In genomic region chr6:7974553-7974931, GRCh38 we compare ENCODE assay signal across 17 cellular contexts.
DNase-seq lines count a peak whose midpoint lies in the region; ATAC-seq, FAIRE-seq and TF ChIP-seq lines count a peak whose summit lies in the region.
"Had no signal": no experiment of that assay in that cellular context is flagged by ENCODE, and none has a peak within 500 bp of the region (broad histone marks: within the 10 kb centered on the region; RNA-seq: fewer than 3 reads in every experiment).

No MANE protein-coding gene starts in this region.

- ATAC-seq in A549 (peak; percentile 20 to 25; a peak in 3 of 6 replicates), HG02870 (IDR thresholded peaks at IDR 0.05; ENCODE audit: unreplicated experiment) (no peak), body of pancreas (no peak)

- H3K27me3 ChIP-seq in PC-9 (ENCODE audit: insufficient read depth, low read depth) (no peaks in the 10 kb centered on the region), esophagus muscularis mucosa (no peaks in the 10 kb centered on the region), osteoblast (ENCODE audit: insufficient read depth, low read length) (no peaks in the 10 kb centered on the region), body of pancreas (no peaks in the 10 kb centered on the region)
- H3K27me3 ChIP-seq: esophagus squamous epithelium, tibial artery had no signal

- H2AFZ ChIP-seq in PC-9 (no peak overlapping the region), osteoblast (ENCODE audit: low read length) (no peak overlapping the region)

- H3K9me3 Mint-ChIP-seq in activated naive CD8-positive, alpha-beta T cell treated with anti-CD3 and anti-CD28 coated beads for 36 hours, result peaks cover 6% of the 10 kb centered on the region
- H3K9me3 Mint-ChIP-seq: natural killer cell treated with Interleukin-12 subunit alpha and Interleukin-12 subunit beta and Interleukin-15 and Interleukin-18, amount 100 ng/mL, for 72 hours had no signal

- TF ChIP-seq CTCF in A549 (IDR thresholded peaks at IDR 0.05), result no peak
- TF ChIP-seq CTCF in PC-9 (conservative IDR thresholded peaks at IDR 0.05), result no peak
- no peak for TF ChIP-seq CTCF in esophagus muscularis mucosa (IDR thresholded peaks at IDR 0.05)
- no peak for TF ChIP-seq CTCF in osteoblast (IDR thresholded peaks at IDR 0.05; ENCODE audit: extremely low read depth, low read depth, low read length)
- TF ChIP-seq CTCF in body of pancreas (IDR thresholded peaks at IDR 0.05), result no peak

- FAIRE-seq in A549 (lab: Jason Lieb, UNC), result no peak
- FAIRE-seq: GM18507 had no signal

- H3K4me3 ChIP-seq in A549, result peak overlapping the region; percentile 9; the same call in 1 of the 3 replicates
- no peak overlapping the region for H3K4me3 ChIP-seq in PC-9
- no peak overlapping the region for H3K4me3 ChIP-seq in esophagus muscularis mucosa
- no peak overlapping the region for H3K4me3 ChIP-seq in osteoblast (ENCODE audit: insufficient read depth, low read length)
- H3K4me3 ChIP-seq in body of pancreas, result no peak overlapping the region
- H3K4me3 ChIP-seq: tibial artery had no signal

- no peaks in the 10 kb centered on the region for H3K36me3 Mint-ChIP-seq in activated naive CD8-positive, alpha-beta T cell treated with anti-CD3 and anti-CD28 coated beads for 36 hours
- H3K36me3 Mint-ChIP-seq: natural killer cell treated with Interleukin-12 subunit alpha and Interleukin-12 subunit beta and Interleukin-15 and Interleukin-18, amount 100 ng/mL, for 72 hours had no signal

- H3K79me2 ChIP-seq in PC-9 (ENCODE audit: low read depth) (no peaks in the 10 kb centered on the region), osteoblast (ENCODE audit: insufficient read depth, low read length) (no peaks in the 10 kb centered on the region)

- 63% methylated on average over 3 of the region's 3 CpGs for whole genome bisulfite sequencing in A549 (ENCODE audit: missing lambda C conversion rate)
- WGBS in esophagus muscularis mucosa, result 69% methylated on average over 3 of the region's 3 CpGs
- 78% methylated on average over 3 of the region's 3 CpGs for WGBS in body of pancreas, 2 donors

- H3K36me3 ChIP-seq in PC-9 (ENCODE audit: low read depth) (no peaks in the 10 kb centered on the region), esophagus muscularis mucosa (no peaks in the 10 kb centered on the region), osteoblast (ENCODE audit: insufficient read depth, low read length) (no peaks in the 10 kb centered on the region), body of pancreas (replicated peaks in 1 of 2; ENCODE audit: insufficient read depth in 1 of 2, low read depth in 2 of 2) (no peaks in the 10 kb centered on the region)
- H3K36me3 ChIP-seq: esophagus squamous epithelium, tibial artery had no signal

- TF ChIP-seq EP300 in A549 (IDR thresholded peaks at IDR 0.05) (no peak), esophagus muscularis mucosa (IDR thresholded peaks at IDR 0.05) (no peak)

- H3K4me2 ChIP-seq in A549 (peak overlapping the region; percentile 89), PC-9 (peak overlapping the region; percentile 65; the same call in 1 of the 2 replicates), osteoblast (ENCODE audit: insufficient read depth, low read length) (peak overlapping the region; percentile 62)

- POLR2A ChIA-PET in A549 (lab: Yijun Ruan, JAX) (interaction anchor here (0.9 kb wide), 1 partner anchor 244 kb away, joined by 3 read pairs; no protein-coding TSS in a partner anchor), PC-9 (lab: Charles Lee; ENCODE audit: unreplicated experiment) (no interaction called here)

- H3K9me3 ChIP-seq in A549, result no peaks in the 10 kb centered on the region
- H3K9me3 ChIP-seq in PC-9 (ENCODE audit: insufficient read depth, low read depth), result no peaks in the 10 kb centered on the region; the same call in 1 of the 2 replicates
- H3K9me3 ChIP-seq in esophagus muscularis mucosa, result peaks cover 0 to 9% (median 0%) of the 10 kb centered on the region in 4 donors
- no peaks in the 10 kb centered on the region for H3K9me3 ChIP-seq in osteoblast (ENCODE audit: low read depth, low read length)
- no peaks in the 10 kb centered on the region for H3K9me3 ChIP-seq in body of pancreas
- H3K9me3 ChIP-seq: tibial artery had no signal

- H3K27ac Mint-ChIP-seq in activated naive CD8-positive, alpha-beta T cell treated with anti-CD3 and anti-CD28 coated beads for 36 hours, result no peak overlapping the region
- H3K27ac Mint-ChIP-seq: natural killer cell treated with Interleukin-12 subunit alpha and Interleukin-12 subunit beta and Interleukin-15 and Interleukin-18, amount 100 ng/mL, for 72 hours had no signal

- no peaks in the 10 kb centered on the region for H3K9me2 ChIP-seq in PC-9 (ENCODE audit: insufficient read depth)

- no peaks in the 10 kb centered on the region for H4K20me1 ChIP-seq in PC-9 (ENCODE audit: insufficient read depth)
- no peaks in the 10 kb centered on the region for H4K20me1 ChIP-seq in osteoblast (ENCODE audit: insufficient read depth, low read length)

- no TSS peak for BruUV-seq in PC-9 (replicated peaks; lab: Mats Ljungman, UMichigan)

- peaks cover 9% of the 10 kb centered on the region for H3K4me1 Mint-ChIP-seq in activated naive CD8-positive, alpha-beta T cell treated with anti-CD3 and anti-CD28 coated beads for 36 hours

- intact Hi-C loops in PC-9 (cut with micrococcal nuclease; ENCODE audit: unreplicated experiment), result no loop called here
- intact Hi-C loops in esophagus muscularis mucosa (cut with DNase I), result no loop called here
- intact Hi-C loops in body of pancreas (cut with DNase I), result no loop called here

- H3K4me1 ChIP-seq in A549 (peaks cover 35% of the 10 kb centered on the region), PC-9 (replicated peaks; ENCODE audit: insufficient read depth) (peaks cover 33% of the 10 kb centered on the region), esophagus muscularis mucosa (peaks cover 14 to 25% (median 17%) of the 10 kb centered on the region in 4 donors), osteoblast (ENCODE audit: insufficient read depth, low read length) (peaks cover 16% of the 10 kb centered on the region), body of pancreas (peaks cover 18% of the 10 kb centered on the region)

- H3K27me3 Mint-ChIP-seq in activated naive CD8-positive, alpha-beta T cell treated with anti-CD3 and anti-CD28 coated beads for 36 hours, result peaks cover 28% of the 10 kb centered on the region

- CTCF ChIA-PET in A549 (lab: Yijun Ruan, JAX) (interaction anchor here (0.7 to 1.5 kb wide), 2 partner anchors 25 to 61 kb away, joined by 3 to 4 read pairs; no protein-coding TSS in a partner anchor), PC-9 (lab: Charles Lee) (interaction anchor here (0.9 to 1.0 kb wide), 2 partner anchors 22 to 31 kb away, joined by 3 to 4 read pairs; no protein-coding TSS in a partner anchor)

- no peak for TF ChIP-seq RAD21 in A549 (conservative IDR thresholded peaks at IDR 0.05 in 1 of 2, IDR thresholded peaks at IDR 0.05 in 1 of 2)

- peaks cover 29% of the 10 kb centered on the region for H3F3A ChIP-seq in PC-9 (ENCODE audit: insufficient read depth, low read depth)

- DNase-seq in A549 (ENCODE audit: low read depth in 1 of 2, low spot score in 1 of 2) (no peak), PC-9 (no peak), esophagus muscularis mucosa (ENCODE audit: extremely low spot score) (no peak), osteoblast (ENCODE audit: insufficient read length, low spot score, missing footprints) (no peak), DMS153 treated with DMSO at 0.1 percent for 48 hours (lab: John Stamatoyannopoulos, UW; ENCODE audit: unreplicated experiment) (no peak), body of pancreas (no peak)
- DNase-seq in activated naive CD8-positive, alpha-beta T cell treated with anti-CD3 and anti-CD28 coated beads for 36 hours, result no peak
- DNase-seq: activated CD4-positive, alpha-beta T cell treated with anti-CD3 and anti-CD28 coated beads, Interleukin-2, amount 50 U/mL, for 4 hours; activated T-cell treated with anti-CD3 and anti-CD28 coated beads, Interleukin-2, amount 50 U/mL, for 48 hours; esophagus squamous epithelium; NCI-H1930; NK-92 treated with Interleukin-12 subunit alpha and Interleukin-12 subunit beta, amount 100 ng/mL, for 24 hours; stimulated activated CD4-positive, alpha-beta T cell treated with anti-CD3 and anti-CD28 coated beads, Interleukin-1b, Interleukin-23, amount 100 ng/mL, for 48 hours had no signal

- H3K4me3 Mint-ChIP-seq in activated naive CD8-positive, alpha-beta T cell treated with anti-CD3 and anti-CD28 coated beads for 36 hours, result no peak overlapping the region

- H3K27ac ChIP-seq in A549 (peak overlapping the region; percentile 84 to 89), PC-9 (no peak overlapping the region), esophagus muscularis mucosa (replicated peaks in 1 of 4) (peak overlapping the region; percentile 5 to 33 (median 18)), osteoblast (ENCODE audit: low read depth, low read length) (peak overlapping the region; percentile 20), body of pancreas (peak overlapping the region in 2 of 4 donors; percentile 2 to 19)
- H3K27ac ChIP-seq: tibial artery had no signal

- TF ChIP-seq POLR2A in A549 (IDR thresholded peaks at IDR 0.05; ENCODE audit: low read length) (no peak), esophagus muscularis mucosa (IDR thresholded peaks at IDR 0.05; ENCODE audit: low read depth) (no peak), body of pancreas (IDR thresholded peaks at IDR 0.05) (no peak)

TF ChIP-seq in A549, 52 proteins besides CTCF, POLR2A, EP300 and RAD21:
- TF ChIP-seq NFE2L2 (conservative IDR thresholded peaks at IDR 0.05; ENCODE audit: low read length) (no peak), NPAS2 (CRISPR knock-in tag; IDR thresholded peaks at IDR 0.05; ENCODE audit: borderline replicate concordance) (no peak), FOSL2 (IDR thresholded peaks at IDR 0.05) (no peak), FOSL2 (CRISPR knock-in tag; IDR thresholded peaks at IDR 0.05) (no peak), BHLHE40 (IDR thresholded peaks at IDR 0.05; ENCODE audit: low read depth, low read length) (no peak), USF2 (IDR thresholded peaks at IDR 0.05) (no peak)

Comparison
In these comparisons a context has a peak if more than half of its experiments do, and no peak if none do; other contexts are left out.
1. ATAC-seq: peak in A549 (2 of 2); none in HG02870 (single experiment) and body of pancreas (single experiment).
2. Peak in every context shown above with its lines, with median percentiles within 50 percentile points of each other: H3K4me2 ChIP-seq.